9 cellular contexts compared by ENCODE assay signal in the genomic region with DNA sequence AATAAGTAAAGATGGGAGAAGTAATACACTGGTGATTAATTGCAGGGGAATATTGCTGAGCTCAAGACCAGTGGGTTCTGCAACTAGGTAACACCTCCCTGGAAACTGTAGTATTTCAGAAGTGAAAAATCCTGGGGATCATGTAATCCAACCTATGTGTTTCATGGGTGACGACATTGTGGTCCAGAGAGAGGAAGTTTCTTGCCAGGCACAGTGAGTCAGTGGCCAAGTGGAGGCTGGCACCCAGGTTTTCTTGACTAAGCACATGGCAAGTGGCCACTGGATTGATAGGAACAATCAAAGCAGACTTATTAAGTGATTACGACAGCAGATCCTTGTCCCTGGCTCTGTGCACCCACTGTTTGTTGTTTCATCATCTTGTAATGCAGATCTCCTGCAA. TPM values are rescaled to one million over a fixed set of nuclear protein-coding genes. Genes with fewer than 3 reads are reported as not detected.
DNase-seq lines count a peak whose midpoint lies in the region; TF ChIP-seq lines count a peak whose summit lies in the region.
"Had no signal": no experiment of that assay in that cellular context is flagged by ENCODE, and none has a peak within 500 bp of the region (broad histone marks: within the 10 kb centered on the region; RNA-seq: fewer than 3 reads in every experiment).

No MANE protein-coding gene starts in this region.

- no peaks in the 10 kb centered on the region for H3K36me3 ChIP-seq in BLaER1 treated with 17β-estradiol and CSF1 and Interleukin-3, amounts not matched to agents 10 nM and 100 nM
- no peaks in the 10 kb centered on the region for H3K36me3 ChIP-seq in MG63
- H3K36me3 ChIP-seq: cardiac muscle cell had no signal

- no peaks in the 10 kb centered on the region for H4K20me1 ChIP-seq in BLaER1 treated with 17β-estradiol and CSF1 and Interleukin-3, amounts not matched to agents 10 nM and 100 nM

- H3K9ac ChIP-seq in BLaER1 treated with 17β-estradiol and CSF1 and Interleukin-3, amounts not matched to agents 10 nM and 100 nM = 0 out of 22 replicates have a peak overlapping the region, but pooled peaks of 1 of the 11 experiments have one; percentile 17

- H3K4me3 ChIP-seq in BLaER1 treated with 17β-estradiol and CSF1 and Interleukin-3, amounts not matched to agents 10 nM and 100 nM = no peak overlapping the region
- H3K4me3 ChIP-seq in MG63 (no peak overlapping the region), astrocyte of the spinal cord (ENCODE audit: low read depth, low read length) (no peak overlapping the region)
- H3K4me3 ChIP-seq: cardiac muscle cell had no signal

- in situ Hi-C loops in astrocyte of the spinal cord (cut with HindIII; ENCODE audit: low sequenced_read_pairs) = no loop called here

- peaks cover 37 to 79% (median 57%) of the 10 kb centered on the region in 10 experiments for H3K4me1 ChIP-seq in BLaER1 treated with 17β-estradiol and CSF1 and Interleukin-3, amounts not matched to agents 10 nM and 100 nM

- H3K27ac ChIP-seq in BLaER1 treated with 17β-estradiol and CSF1 and Interleukin-3, amounts not matched to agents 10 nM and 100 nM = peak overlapping the region in 10 of 11 experiments; percentile 4 to 72 (median 42); a peak in 15 of 22 replicates
- H3K27ac ChIP-seq: cardiac muscle cell had no signal

- DNase-seq in MG63 = peak; percentile 92
- peak; percentile 92 for DNase-seq in astrocyte of the spinal cord (ENCODE audit: low read depth, low spot score)
- DNase-seq in myocyte (ENCODE audit: low read depth) = peak; percentile 78
- no peak for DNase-seq in retina
- DNase-seq in stimulated activated CD4-positive, alpha-beta T cell treated with anti-CD3 and anti-CD28 coated beads, Interleukin-4, amount 100 ng/mL, for 4 hours = no peak
- no peak for DNase-seq in activated gamma-delta T cell (lab: John Stamatoyannopoulos, UW)
- DNase-seq in putamen (ENCODE audit: low spot score) = no peak

- peak overlapping the region; percentile 6 to 74 (median 54); a peak in 21 of 22 replicates for H3K4me2 ChIP-seq in BLaER1 treated with 17β-estradiol and CSF1 and Interleukin-3, amounts not matched to agents 10 nM and 100 nM

- TF ChIP-seq CTCF in astrocyte of the spinal cord (IDR thresholded peaks at IDR 0.05; ENCODE audit: low read depth, low read length) = no peak

- no peaks in the 10 kb centered on the region for H3K27me3 ChIP-seq in BLaER1 treated with 17β-estradiol and CSF1 and Interleukin-3, amounts not matched to agents 10 nM and 100 nM
- 0 out of 2 replicates have a peak, but pooled peaks cover 3% of the 10 kb centered on the region for H3K27me3 ChIP-seq in MG63
- H3K27me3 ChIP-seq: cardiac muscle cell had no signal

- H3K9me3 ChIP-seq in BLaER1 treated with 17β-estradiol and CSF1 and Interleukin-3, amounts not matched to agents 10 nM and 100 nM (replicated peaks in 1 of 11) = peaks cover 0 to 10% (median 0%) of the 10 kb centered on the region in 11 experiments; a peak in 1 of 22 replicates
- no peaks in the 10 kb centered on the region for H3K9me3 ChIP-seq in MG63

RNA-seq across cellular contexts. Expression of a gene that starts 14.6 kb away (rescaled TPM):
- total RNA-seq in MG63 (2014; rRNA removed; shearing (Covaris generic); ENCODE audit: low replicate concordance) = not detected in 2 replicates
- under 0.01 and 0.03 TPM in 2 replicates for total RNA-seq in myocyte
- polyA plus RNA-seq in myocyte (2012) = 1.0 TPM

RNA-seq across cellular contexts. Expression of a gene that starts 43.8 kb away (rescaled TPM):
- total RNA-seq in MG63 (2014; rRNA removed; shearing (Covaris generic); ENCODE audit: low replicate concordance) = not detected in 2 replicates
- not detected in 2 replicates for total RNA-seq in myocyte
- polyA plus RNA-seq in myocyte (2012) = 0.16 TPM

Comparison
In these comparisons a context has a peak if more than half of its experiments do, and no peak if none do; other contexts are left out.
1. DNase-seq: peak in MG63 (single experiment), astrocyte of the spinal cord (single experiment) and myocyte (single experiment); none in retina (single experiment), stimulated activated CD4-positive, alpha-beta T cell treated with anti-CD3 and anti-CD28 coated beads, Interleukin-4, amount 100 ng/mL, for 4 hours (0 of 2), activated gamma-delta T cell (single experiment) and putamen (single experiment).